8 cellular contexts compared by ENCODE assay signal in genomic region chr19:16078759-16079707, GRCh38. TPM values are rescaled to one million over a fixed set of nuclear protein-coding genes. Genes with fewer than 3 reads are reported as not detected.
DNase-seq lines count a peak whose midpoint lies in the region; ATAC-seq and TF ChIP-seq lines count a peak whose summit lies in the region.

No MANE protein-coding gene starts in this region.

- peak; percentile 55 for ATAC-seq in GM19468 (IDR thresholded peaks at IDR 0.05; ENCODE audit: extremely low read depth, unreplicated experiment)
- no peak for ATAC-seq in GM19351 (IDR thresholded peaks at IDR 0.05; ENCODE audit: unreplicated experiment)

- peak overlapping the region; percentile 81 for H3K27ac ChIP-seq in VCaP
- H3K27ac ChIP-seq in layer of hippocampus (ENCODE audit: low read depth, low read length): peak overlapping the region; percentile 95

- peak overlapping the region; percentile 99 for H3K27ac Mint-ChIP-seq in chondrocyte (ENCODE audit: unreplicated experiment)

- peaks cover 67% of the 10 kb centered on the region for H3K4me1 Mint-ChIP-seq in chondrocyte (ENCODE audit: low read depth)

- no peaks in the 10 kb centered on the region for H3K9me3 Mint-ChIP-seq in chondrocyte (ENCODE audit: low read depth)

- DNase-seq in CMK (ENCODE audit: low read depth) (peak; percentile 82), MV-4-11 (lab: John Stamatoyannopoulos, UW) (peak; percentile 98), chondrocyte (ENCODE audit: low spot score) (no peak)
- peak; percentile 43 to 50 for DNase-seq in stimulated activated CD4-positive, alpha-beta T cell treated with anti-CD3 and anti-CD28 coated beads, Interleukin-2, amount 100 ng/mL, for 48 hours

- H3K27me3 Mint-ChIP-seq in chondrocyte (ENCODE audit: low read depth): no peaks in the 10 kb centered on the region

- H3K27me3 ChIP-seq in layer of hippocampus (ENCODE audit: control insufficient read depth, insufficient read depth, low read length): no peaks in the 10 kb centered on the region

- TF ChIP-seq CTCF in VCaP (conservative IDR thresholded peaks at IDR 0.05): no peak
- TF ChIP-seq CTCF in chondrocyte (IDR thresholded peaks at IDR 0.05): no peak

- peak overlapping the region; percentile 97 for H3K4me3 Mint-ChIP-seq in chondrocyte (ENCODE audit: unreplicated experiment)

- H3K36me3 Mint-ChIP-seq in chondrocyte (ENCODE audit: low read depth): peaks cover 34% of the 10 kb centered on the region

RNA-seq across cellular contexts. Expression of gene TPM4, which starts 2.7 kb away (rescaled TPM):
- total RNA-seq in chondrocyte: 774 to 1,188 TPM (median 1,175 TPM) in 3 replicates

RNA-seq across cellular contexts. Expression of gene RAB8A, which starts 32.7 kb away (rescaled TPM):
- 65.5 to 73.7 TPM (median 69.9 TPM) in 3 replicates for total RNA-seq in chondrocyte
